11 cellular contexts compared by ENCODE assay signal in the genomic region with DNA sequence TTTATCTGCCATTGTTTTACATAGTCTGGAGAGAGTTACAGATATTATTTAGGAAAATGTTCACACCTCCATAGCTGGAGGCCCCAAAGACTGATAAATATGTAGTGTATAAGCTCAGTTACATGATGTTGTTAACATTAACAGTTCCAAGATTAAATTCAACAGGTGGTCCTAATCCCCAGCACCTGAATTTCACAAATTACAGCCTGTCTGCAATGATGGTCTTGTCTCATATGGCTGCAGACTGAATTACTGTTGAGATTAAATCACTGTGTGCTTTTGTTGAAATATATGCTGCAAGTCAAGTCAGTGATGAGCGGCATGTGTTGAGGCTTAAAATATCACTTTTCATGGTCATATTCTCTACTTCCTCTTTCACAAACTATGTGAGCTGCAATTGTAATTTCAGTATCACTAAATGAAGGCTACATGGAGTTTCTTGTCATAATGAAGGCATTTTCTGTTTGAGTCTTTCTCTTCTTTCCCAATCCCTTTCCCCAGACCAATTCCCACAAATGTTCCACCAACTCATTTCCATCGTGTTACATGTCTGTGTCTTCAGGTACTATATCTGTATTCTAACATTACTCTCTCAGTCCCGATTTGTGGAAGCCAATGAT. TPM values are rescaled to one million over a fixed set of nuclear protein-coding genes. Genes with fewer than 3 reads are reported as not detected.
A peak's percentile ranks its signal among the peaks of the same experiment; 100 is the strongest.
DNase-seq lines count a peak whose midpoint lies in the region; ATAC-seq, FAIRE-seq and TF ChIP-seq lines count a peak whose summit lies in the region.
"Had no signal": no experiment of that assay in that cellular context is flagged by ENCODE, and none has a peak within 500 bp of the region (broad histone marks: within the 10 kb centered on the region; RNA-seq: fewer than 3 reads in every experiment).

No MANE protein-coding gene starts in this region.

- H4K91ac ChIP-seq in trophoblast cell (ENCODE audit: low read depth, low read length), result no peak overlapping the region

- no peak overlapping the region for H4K8ac ChIP-seq in trophoblast cell (ENCODE audit: low read depth, low read length)

- FAIRE-seq in RCC 7860 (lab: Jason Lieb, UNC), result no peak

- TF ChIP-seq POLR2A in erythroblast (IDR thresholded peaks at IDR 0.05; ENCODE audit: low read length), result no peak

- H3K14ac ChIP-seq in trophoblast cell (ENCODE audit: low read length), result no peak overlapping the region

- H3K9me2 ChIP-seq in DOHH2 (replicated peaks; ENCODE audit: control insufficient read depth, low read length), result no peaks in the 10 kb centered on the region

- H3F3A ChIP-seq in DOHH2 (ENCODE audit: control insufficient read depth, insufficient read depth), result no peaks in the 10 kb centered on the region

- no peaks in the 10 kb centered on the region for H3K79me1 ChIP-seq in trophoblast cell (ENCODE audit: low read length)

- no peak overlapping the region for H3K9ac ChIP-seq in trophoblast cell (ENCODE audit: low read length)

- H3K79me2 ChIP-seq in DOHH2 (ENCODE audit: control insufficient read depth, low read length) (no peaks in the 10 kb centered on the region), trophoblast cell (ENCODE audit: control insufficient read depth, insufficient read depth, low read length, poor library complexity) (no peaks in the 10 kb centered on the region)

- no peak overlapping the region for H3K23ac ChIP-seq in trophoblast cell (ENCODE audit: low read length)

- no peak overlapping the region for H2BK5ac ChIP-seq in trophoblast cell (ENCODE audit: low read depth, low read length, poor library complexity)

- H4K12ac ChIP-seq in trophoblast cell (ENCODE audit: low read depth, low read length), result no peak overlapping the region

- H3K4me2 ChIP-seq in DOHH2 (ENCODE audit: low read length) (0 out of 2 replicates have a peak overlapping the region, but pooled peaks have one; percentile 7), trophoblast cell (ENCODE audit: low read length) (no peak overlapping the region)

- TF ChIP-seq CTCF in DOHH2 (IDR thresholded peaks at IDR 0.05; ENCODE audit: low read depth, low read length, poor library complexity, severe bottlenecking), result no peak

- no peak overlapping the region for H3K4me3 ChIP-seq in DOHH2 (ENCODE audit: low read length)
- H3K4me3 ChIP-seq in trophoblast cell (ENCODE audit: low read depth, low read length), result no peak overlapping the region
- H3K4me3 ChIP-seq: uterus had no signal

- no peak overlapping the region for H3K27ac ChIP-seq in DOHH2 (ENCODE audit: low read depth, low read length)
- no peak overlapping the region for H3K27ac ChIP-seq in trophoblast cell (ENCODE audit: low read depth, low read length)
- H3K27ac ChIP-seq: uterus had no signal

- H3K4me1 ChIP-seq in DOHH2 (ENCODE audit: control insufficient read depth, low read length), result peaks cover 9% of the 10 kb centered on the region
- H3K4me1 ChIP-seq in trophoblast cell (ENCODE audit: control insufficient read depth in 1 of 2, insufficient read depth in 2 of 2, low read length in 2 of 2), result peaks cover 11 to 14% of the 10 kb centered on the region in 2 experiments
- H3K4me1 ChIP-seq: uterus had no signal

- H2AFZ ChIP-seq in trophoblast cell (ENCODE audit: insufficient read depth, low read length, poor library complexity), result no peak overlapping the region

- no peaks in the 10 kb centered on the region for H4K20me1 ChIP-seq in DOHH2 (ENCODE audit: control insufficient read depth, insufficient read depth, low read depth, low read length)

- no peaks in the 10 kb centered on the region for H3K36me3 ChIP-seq in DOHH2 (ENCODE audit: control insufficient read depth, low read length)
- no peaks in the 10 kb centered on the region for H3K36me3 ChIP-seq in trophoblast cell (ENCODE audit: control insufficient read depth in 1 of 2, insufficient read depth in 2 of 2, low read length in 2 of 2)
- H3K36me3 ChIP-seq: uterus had no signal

- H2BK120ac ChIP-seq in trophoblast cell (ENCODE audit: insufficient read depth, low read length, poor library complexity), result no peak overlapping the region

- H3K9me3 ChIP-seq in DOHH2 (ENCODE audit: control insufficient read depth, insufficient read depth, low read length) (no peaks in the 10 kb centered on the region), trophoblast cell (ENCODE audit: insufficient read depth, low read depth, low read length) (no peaks in the 10 kb centered on the region)
- H3K9me3 ChIP-seq: uterus had no signal

- no peak overlapping the region for H3K4ac ChIP-seq in trophoblast cell (ENCODE audit: low read depth, low read length)

- H3K18ac ChIP-seq in trophoblast cell (ENCODE audit: low read length), result no peak overlapping the region

- no peaks in the 10 kb centered on the region for H3K27me3 ChIP-seq in DOHH2 (ENCODE audit: control insufficient read depth, low read length)
- H3K27me3 ChIP-seq in trophoblast cell (ENCODE audit: insufficient read depth, low read length), result peaks cover 18% of the 10 kb centered on the region
- H3K27me3 ChIP-seq: uterus had no signal

- no CpG with 5 or more reads among the region's 3 CpGs for WGBS in trophoblast cell (ENCODE audit: extremely low coverage, insufficient coverage, insufficient read length)

- no peak overlapping the region for H2BK12ac ChIP-seq in trophoblast cell (ENCODE audit: low read length)

- ATAC-seq in GM19324 (IDR thresholded peaks at IDR 0.05; ENCODE audit: low FRiP score, unreplicated experiment) (peak; percentile 89), HG02763 (IDR thresholded peaks at IDR 0.05; ENCODE audit: unreplicated experiment) (peak; percentile 91), HG03521 (IDR thresholded peaks at IDR 0.05; ENCODE audit: unreplicated experiment) (peak; percentile 88)
- ATAC-seq: activated CD8-positive, alpha-beta T cell treated with anti-CD3 and anti-CD28 coated beads, Interleukin-2, amount 10 ng/mL, durations not matched to agents 7 days and 5 days had no signal

- no peak for DNase-seq in RCC 7860 (ENCODE audit: low spot score)
- no peak for DNase-seq in erythroblast (lab: John Stamatoyannopoulos, UW)
- no peak for DNase-seq in trophoblast cell
- no peak for DNase-seq in NCI-H1048 (lab: John Stamatoyannopoulos, UW)
- DNase-seq: activated CD8-positive, alpha-beta T cell treated with anti-CD3 and anti-CD28 coated beads, Interleukin-2, amount 10 ng/mL, durations not matched to agents 7 days and 5 days; NCI-H1694; uterus had no signal

- H2AK5ac ChIP-seq in trophoblast cell (ENCODE audit: low read length), result no peak overlapping the region

RNA-seq across cellular contexts. Expression of a gene that starts 4.2 kb away (rescaled TPM):
- 0.35 and 0.77 TPM in 2 replicates for polyA plus RNA-seq in trophoblast cell (2013)
